Comparison of ENCODE assay signal across 10 cellular contexts in the genomic region with DNA sequence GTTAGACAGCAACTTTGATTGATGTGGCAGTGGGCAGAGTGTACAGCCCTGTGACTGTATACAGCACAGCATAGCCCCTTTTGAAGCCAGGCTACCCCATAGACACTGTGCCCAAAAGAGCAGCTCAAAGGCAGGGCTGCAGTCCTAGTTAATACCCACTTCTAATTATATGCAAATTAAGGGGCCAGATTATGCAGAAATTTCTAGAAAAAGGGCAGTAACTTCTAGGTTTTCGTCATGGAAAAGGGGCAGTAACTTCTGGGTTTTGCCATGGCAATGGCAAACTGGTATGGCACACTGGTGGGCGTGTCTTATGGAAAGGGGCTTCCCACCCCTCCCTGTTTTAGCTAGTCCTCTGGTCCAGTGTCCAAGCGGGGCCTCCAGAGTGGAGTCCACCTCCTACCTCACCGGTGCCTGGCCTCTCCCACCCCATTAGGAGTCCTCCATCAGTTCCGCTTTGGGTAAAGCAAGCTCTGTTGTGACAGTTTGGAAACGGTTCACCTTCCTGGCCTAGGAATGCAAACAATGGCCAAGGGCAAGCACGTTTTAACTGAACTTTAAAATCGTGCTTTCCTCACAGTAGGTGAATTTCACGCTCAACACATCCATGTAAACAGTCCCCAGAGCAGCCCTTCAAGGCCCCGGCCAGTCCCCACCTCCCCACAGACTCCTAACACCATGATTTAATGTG. TPM values are rescaled to one million over a fixed set of nuclear protein-coding genes. Genes with fewer than 3 reads are reported as not detected.
A peak's percentile ranks its signal among the peaks of the same experiment; 100 is the strongest.
DNase-seq lines count a peak whose midpoint lies in the region; ATAC-seq and TF ChIP-seq lines count a peak whose summit lies in the region.
"Had no signal": no experiment of that assay in that cellular context is flagged by ENCODE, and none has a peak within 500 bp of the region (broad histone marks: within the 10 kb centered on the region; RNA-seq: fewer than 3 reads in every experiment).

No MANE protein-coding gene starts in this region.

- H3K36me3 ChIP-seq in iPS-18a (ENCODE audit: control insufficient read depth, low read depth, low read length) (no peaks in the 10 kb centered on the region), MM.1S (replicated peaks; ENCODE audit: insufficient read depth, low read length) (no peaks in the 10 kb centered on the region)

- no peaks in the 10 kb centered on the region for H3K79me2 ChIP-seq in MM.1S (ENCODE audit: low read length)

- no peak overlapping the region for H3K27ac Mint-ChIP-seq in activated CD4-positive, alpha-beta memory T cell treated with anti-CD3 and anti-CD28 coated beads for 36 hours
- H3K27ac Mint-ChIP-seq in activated CD4-positive, alpha-beta memory T cell treated with anti-CD3 and anti-CD28 coated beads, Interleukin-2, amount 10 ng/mL, durations not matched to agents 7 days and 5 days = no peak overlapping the region
- no peak overlapping the region for H3K27ac Mint-ChIP-seq in stimulated activated effector memory CD8-positive, alpha-beta T cell treated with anti-CD3 and anti-CD28 coated beads, Interleukin-12 subunit alpha, Interleukin-12 subunit beta, amount 100 ng/mL, for 72 hours
- H3K27ac Mint-ChIP-seq: activated naive CD4-positive, alpha-beta T cell treated with anti-CD3 and anti-CD28 coated beads, Interleukin-2, amount 10 ng/mL, durations not matched to agents 7 days and 5 days had no signal

- H3K4me1 ChIP-seq in iPS-18a (ENCODE audit: control insufficient read depth, low read depth, low read length) (peaks cover 6% of the 10 kb centered on the region), MM.1S (ENCODE audit: low read length) (no peaks in the 10 kb centered on the region)

- peaks cover 4% of the 10 kb centered on the region for H3K4me1 Mint-ChIP-seq in activated CD4-positive, alpha-beta memory T cell treated with anti-CD3 and anti-CD28 coated beads for 36 hours (ENCODE audit: low read depth)
- peaks cover 2% of the 10 kb centered on the region for H3K4me1 Mint-ChIP-seq in activated CD4-positive, alpha-beta memory T cell treated with anti-CD3 and anti-CD28 coated beads, Interleukin-2, amount 10 ng/mL, durations not matched to agents 7 days and 5 days
- H3K4me1 Mint-ChIP-seq in stimulated activated effector memory CD8-positive, alpha-beta T cell treated with anti-CD3 and anti-CD28 coated beads, Interleukin-12 subunit alpha, Interleukin-12 subunit beta, amount 100 ng/mL, for 72 hours = peaks cover 4% of the 10 kb centered on the region

- DNase-seq in activated CD4-positive, alpha-beta memory T cell treated with anti-CD3 and anti-CD28 coated beads for 36 hours = no peak
- no peak for DNase-seq in activated CD4-positive, alpha-beta memory T cell treated with anti-CD3 and anti-CD28 coated beads, Interleukin-2, amount 10 ng/mL, durations not matched to agents 7 days and 5 days
- DNase-seq in stimulated activated effector memory CD8-positive, alpha-beta T cell treated with anti-CD3 and anti-CD28 coated beads, Interleukin-12 subunit alpha, Interleukin-12 subunit beta, amount 100 ng/mL, for 72 hours (ENCODE audit: low spot score in 2 of 2) = no peak
- DNase-seq in MM.1S = no peak
- DNase-seq: activated naive CD4-positive, alpha-beta T cell treated with anti-CD3 and anti-CD28 coated beads, Interleukin-2, amount 10 ng/mL, durations not matched to agents 7 days and 5 days; KG1 had no signal

- H3K9me3 ChIP-seq in iPS-18a (ENCODE audit: control insufficient read depth, low read depth, low read length) = no peaks in the 10 kb centered on the region
- H3K9me3 ChIP-seq in MM.1S (replicated peaks; ENCODE audit: insufficient read depth, low read length) = no peaks in the 10 kb centered on the region

- peak overlapping the region; percentile 41 for H3K9ac ChIP-seq in iPS-18a (ENCODE audit: low read length)
- no peak overlapping the region for H3K9ac ChIP-seq in MM.1S (ENCODE audit: low read length)

- no peaks in the 10 kb centered on the region for H3K9me3 Mint-ChIP-seq in activated CD4-positive, alpha-beta memory T cell treated with anti-CD3 and anti-CD28 coated beads for 36 hours
- H3K9me3 Mint-ChIP-seq in activated CD4-positive, alpha-beta memory T cell treated with anti-CD3 and anti-CD28 coated beads, Interleukin-2, amount 10 ng/mL, durations not matched to agents 7 days and 5 days = no peaks in the 10 kb centered on the region
- H3K9me3 Mint-ChIP-seq in stimulated activated effector memory CD8-positive, alpha-beta T cell treated with anti-CD3 and anti-CD28 coated beads, Interleukin-12 subunit alpha, Interleukin-12 subunit beta, amount 100 ng/mL, for 72 hours = no peaks in the 10 kb centered on the region
- H3K9me3 Mint-ChIP-seq: activated naive CD4-positive, alpha-beta T cell treated with anti-CD3 and anti-CD28 coated beads, Interleukin-2, amount 10 ng/mL, durations not matched to agents 7 days and 5 days had no signal

- H3K27ac ChIP-seq in VCaP = peak overlapping the region; percentile 44; the same call in 1 of the 2 replicates
- no peak overlapping the region for H3K27ac ChIP-seq in iPS-18a (ENCODE audit: low read length)
- no peak overlapping the region for H3K27ac ChIP-seq in MM.1S (ENCODE audit: low read length)

- H3K27me3 ChIP-seq in iPS-18a (ENCODE audit: control insufficient read depth, insufficient read depth, low read length) (peaks cover 19% of the 10 kb centered on the region), MM.1S (replicated peaks; ENCODE audit: insufficient read depth, low read length) (peaks cover 74% of the 10 kb centered on the region)

- H3K27me3 Mint-ChIP-seq in activated CD4-positive, alpha-beta memory T cell treated with anti-CD3 and anti-CD28 coated beads for 36 hours = peaks cover 28% of the 10 kb centered on the region
- peaks cover 19% of the 10 kb centered on the region for H3K27me3 Mint-ChIP-seq in activated CD4-positive, alpha-beta memory T cell treated with anti-CD3 and anti-CD28 coated beads, Interleukin-2, amount 10 ng/mL, durations not matched to agents 7 days and 5 days

- POLR2A ChIA-PET in activated CD4-positive, alpha-beta memory T cell treated with anti-CD3 and anti-CD28 coated beads for 36 hours (lab: Charles Lee) = no interaction called here
- POLR2A ChIA-PET in activated CD4-positive, alpha-beta memory T cell treated with anti-CD3 and anti-CD28 coated beads, Interleukin-2, amount 10 ng/mL, durations not matched to agents 7 days and 5 days (lab: Charles Lee) = interaction anchor here (1.0 kb wide), 1 partner anchor 72 kb away, joined by 3 read pairs; no protein-coding TSS in a partner anchor

- no peak for ATAC-seq in stimulated activated effector memory CD8-positive, alpha-beta T cell treated with anti-CD3 and anti-CD28 coated beads, Interleukin-12 subunit alpha, Interleukin-12 subunit beta, amount 100 ng/mL, for 72 hours
- no peak for ATAC-seq in GM18868 (IDR thresholded peaks at IDR 0.05; ENCODE audit: unreplicated experiment)
- ATAC-seq in GM18873 (IDR thresholded peaks at IDR 0.05; ENCODE audit: low FRiP score, unreplicated experiment) = no peak

- H3K36me3 Mint-ChIP-seq in activated CD4-positive, alpha-beta memory T cell treated with anti-CD3 and anti-CD28 coated beads for 36 hours = no peaks in the 10 kb centered on the region
- no peaks in the 10 kb centered on the region for H3K36me3 Mint-ChIP-seq in activated CD4-positive, alpha-beta memory T cell treated with anti-CD3 and anti-CD28 coated beads, Interleukin-2, amount 10 ng/mL, durations not matched to agents 7 days and 5 days (ENCODE audit: low read depth)
- no peaks in the 10 kb centered on the region for H3K36me3 Mint-ChIP-seq in stimulated activated effector memory CD8-positive, alpha-beta T cell treated with anti-CD3 and anti-CD28 coated beads, Interleukin-12 subunit alpha, Interleukin-12 subunit beta, amount 100 ng/mL, for 72 hours
- H3K36me3 Mint-ChIP-seq: activated naive CD4-positive, alpha-beta T cell treated with anti-CD3 and anti-CD28 coated beads, Interleukin-2, amount 10 ng/mL, durations not matched to agents 7 days and 5 days had no signal

- H3K4me3 Mint-ChIP-seq in activated CD4-positive, alpha-beta memory T cell treated with anti-CD3 and anti-CD28 coated beads for 36 hours = peak overlapping the region; percentile 12
- no peak overlapping the region for H3K4me3 Mint-ChIP-seq in activated CD4-positive, alpha-beta memory T cell treated with anti-CD3 and anti-CD28 coated beads, Interleukin-2, amount 10 ng/mL, durations not matched to agents 7 days and 5 days
- peak overlapping the region; percentile 32 for H3K4me3 Mint-ChIP-seq in stimulated activated effector memory CD8-positive, alpha-beta T cell treated with anti-CD3 and anti-CD28 coated beads, Interleukin-12 subunit alpha, Interleukin-12 subunit beta, amount 100 ng/mL, for 72 hours
- H3K4me3 Mint-ChIP-seq: activated naive CD4-positive, alpha-beta T cell treated with anti-CD3 and anti-CD28 coated beads, Interleukin-2, amount 10 ng/mL, durations not matched to agents 7 days and 5 days had no signal

- H3K4me2 ChIP-seq in MM.1S (ENCODE audit: low read depth, low read length) = no peak overlapping the region

- CTCF ChIA-PET in activated CD4-positive, alpha-beta memory T cell treated with anti-CD3 and anti-CD28 coated beads for 36 hours (lab: Charles Lee) = interaction anchor here (0.9 kb wide), 1 partner anchor 10 kb away, joined by 3 read pairs; a partner anchor contains a TSS
- CTCF ChIA-PET in activated CD4-positive, alpha-beta memory T cell treated with anti-CD3 and anti-CD28 coated beads, Interleukin-2, amount 10 ng/mL, durations not matched to agents 7 days and 5 days (lab: Charles Lee) = no interaction called here

- intact Hi-C loops in activated CD4-positive, alpha-beta memory T cell treated with anti-CD3 and anti-CD28 coated beads for 36 hours (cut with micrococcal nuclease) = no loop called here

- no peaks in the 10 kb centered on the region for H3K9me2 ChIP-seq in MM.1S (replicated peaks; ENCODE audit: insufficient read depth, low read length)

- H2AFZ ChIP-seq in MM.1S (ENCODE audit: low read length) = no peak overlapping the region

- H3K4me3 ChIP-seq in iPS-18a (ENCODE audit: low read length) (peak overlapping the region; percentile 67), MM.1S (ENCODE audit: low read length) (no peak overlapping the region)

- H3F3A ChIP-seq in MM.1S (ENCODE audit: insufficient read depth, low read length) = no peaks in the 10 kb centered on the region

- TF ChIP-seq CTCF in VCaP (conservative IDR thresholded peaks at IDR 0.05) (no peak), MM.1S (IDR thresholded peaks at IDR 0.05; ENCODE audit: low read length) (no peak)

- H4K20me1 ChIP-seq in MM.1S (ENCODE audit: insufficient read depth, low read length) = no peaks in the 10 kb centered on the region

RNA-seq across cellular contexts. Expression of a gene that starts 5.6 kb away (rescaled TPM):
- 1 to 10 TPM; 2.4 to 2.6 TPM for total RNA-seq in activated CD4-positive, alpha-beta memory T cell treated with anti-CD3 and anti-CD28 coated beads for 36 hours
- 1 to 10 TPM; 2.1 to 2.4 TPM for total RNA-seq in activated CD4-positive, alpha-beta memory T cell treated with anti-CD3 and anti-CD28 coated beads, Interleukin-2, amount 10 ng/mL, durations not matched to agents 7 days and 5 days

RNA-seq across cellular contexts. Expression of a gene that starts 10.0 kb away (rescaled TPM):
- total RNA-seq in activated CD4-positive, alpha-beta memory T cell treated with anti-CD3 and anti-CD28 coated beads for 36 hours = 10 to 100 TPM; 24.2 to 26.3 TPM
- total RNA-seq in activated CD4-positive, alpha-beta memory T cell treated with anti-CD3 and anti-CD28 coated beads, Interleukin-2, amount 10 ng/mL, durations not matched to agents 7 days and 5 days = 10 to 100 TPM; 19.7 to 21.7 TPM

RNA-seq across cellular contexts. Expression of a gene that starts 32.0 kb away (rescaled TPM):
- 1 to 10 TPM; 1.1 to 1.2 TPM for total RNA-seq in activated CD4-positive, alpha-beta memory T cell treated with anti-CD3 and anti-CD28 coated beads for 36 hours
- 1 to 10 TPM in 1 of 2 experiments, under 1 TPM in 1; 0.68 to 1.2 TPM for total RNA-seq in activated CD4-positive, alpha-beta memory T cell treated with anti-CD3 and anti-CD28 coated beads, Interleukin-2, amount 10 ng/mL, durations not matched to agents 7 days and 5 days

RNA-seq across cellular contexts. Expression of a gene that starts 51.1 kb away (rescaled TPM):
- 1 to 10 TPM; 2.2 to 2.6 TPM for total RNA-seq in activated CD4-positive, alpha-beta memory T cell treated with anti-CD3 and anti-CD28 coated beads for 36 hours
- total RNA-seq in activated CD4-positive, alpha-beta memory T cell treated with anti-CD3 and anti-CD28 coated beads, Interleukin-2, amount 10 ng/mL, durations not matched to agents 7 days and 5 days = 1 to 10 TPM; 1.2 to 2.0 TPM

RNA-seq across cellular contexts. Expression of a gene that starts 51.6 kb away (rescaled TPM):
- total RNA-seq in activated CD4-positive, alpha-beta memory T cell treated with anti-CD3 and anti-CD28 coated beads for 36 hours = under 1 TPM; 0.69 to 0.90 TPM
- total RNA-seq in activated CD4-positive, alpha-beta memory T cell treated with anti-CD3 and anti-CD28 coated beads, Interleukin-2, amount 10 ng/mL, durations not matched to agents 7 days and 5 days = under 1 TPM; 0.65 to 0.71 TPM
